10 cellular contexts compared by ENCODE assay signal in the genomic region with DNA sequence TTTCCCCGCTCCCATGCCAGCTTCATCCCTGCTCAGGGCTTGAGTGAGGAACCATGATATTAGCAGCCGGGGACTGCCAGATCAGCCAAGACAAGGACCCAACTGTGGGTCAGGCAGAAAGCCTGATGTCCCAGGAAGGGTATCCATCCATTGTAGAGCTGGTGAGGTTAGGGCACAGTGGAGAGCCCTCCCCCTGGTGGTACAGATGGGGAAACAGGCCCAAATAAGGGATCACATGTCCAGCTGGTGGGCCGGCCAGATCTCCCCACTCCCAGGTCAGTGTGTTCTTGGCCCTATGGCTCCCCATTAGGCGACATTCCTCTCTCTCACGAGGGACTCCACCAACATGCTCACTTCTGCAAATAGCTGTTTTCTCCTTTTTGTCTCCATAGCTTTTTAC. TPM values are rescaled to one million over a fixed set of nuclear protein-coding genes. Genes with fewer than 3 reads are reported as not detected.
DNase-seq lines count a peak whose midpoint lies in the region; ATAC-seq and TF ChIP-seq lines count a peak whose summit lies in the region.
"Had no signal": no experiment of that assay in that cellular context is flagged by ENCODE, and none has a peak within 500 bp of the region (broad histone marks: within the 10 kb centered on the region; RNA-seq: fewer than 3 reads in every experiment).

No MANE protein-coding gene starts in this region.

- H3K4me2 ChIP-seq in OCI-LY7 (ENCODE audit: low read length), result no peak overlapping the region

- no peaks in the 10 kb centered on the region for H3K4me1 Mint-ChIP-seq in activated T-cell treated with anti-CD3 and anti-CD28 coated beads, Interleukin-2, amount 50 U/mL, for 24 hours (ENCODE audit: low read depth)
- H3K4me1 Mint-ChIP-seq: CD4-positive, CD25-positive, alpha-beta regulatory T cell; memory B cell had no signal

- H4K20me1 ChIP-seq in OCI-LY7 (ENCODE audit: insufficient read depth, low read length), result no peaks in the 10 kb centered on the region

- H3K9me3 Mint-ChIP-seq in activated T-cell treated with anti-CD3 and anti-CD28 coated beads, Interleukin-2, amount 50 U/mL, for 24 hours, result no peaks in the 10 kb centered on the region
- H3K9me3 Mint-ChIP-seq: CD4-positive, CD25-positive, alpha-beta regulatory T cell; memory B cell had no signal

- H3K36me3 Mint-ChIP-seq in activated T-cell treated with anti-CD3 and anti-CD28 coated beads, Interleukin-2, amount 50 U/mL, for 24 hours (ENCODE audit: low read depth), result no peaks in the 10 kb centered on the region
- H3K36me3 Mint-ChIP-seq: CD4-positive, CD25-positive, alpha-beta regulatory T cell; memory B cell had no signal

- BruUV-seq in OCI-LY7 (replicated peaks; lab: Mats Ljungman, UMichigan), result no TSS peak

- no peak for TF ChIP-seq EP300 in upper lobe of left lung (IDR thresholded peaks at IDR 0.05)

- H3K27ac ChIP-seq in cardiac muscle cell (no peak overlapping the region), OCI-LY7 (ENCODE audit: low read depth, low read length, poor library complexity, severe bottlenecking) (no peak overlapping the region), uterus (no peak overlapping the region), upper lobe of left lung (no peak overlapping the region)

- intact Hi-C loops in Right ventricle myocardium inferior (cut with DNase I) (no loop called here), OCI-LY7 (cut with micrococcal nuclease; ENCODE audit: unreplicated experiment) (no loop called here), uterus (cut with DNase I; ENCODE audit: low total_unique reads) (no loop called here)

- no peaks in the 10 kb centered on the region for H3K36me3 ChIP-seq in cardiac muscle cell
- H3K36me3 ChIP-seq in OCI-LY7 (ENCODE audit: insufficient read depth, low read length), result no peaks in the 10 kb centered on the region
- no peaks in the 10 kb centered on the region for H3K36me3 ChIP-seq in uterus
- no peaks in the 10 kb centered on the region for H3K36me3 ChIP-seq in upper lobe of left lung

- TF ChIP-seq CTCF in cardiac muscle cell (IDR thresholded peaks at IDR 0.05; ENCODE audit: low read depth, low read length) (peak; percentile 65), OCI-LY7 (conservative IDR thresholded peaks at IDR 0.05; ENCODE audit: low read length) (peak; percentile 69), fibroblast of mammary gland (conservative IDR thresholded peaks at IDR 0.05; ENCODE audit: control insufficient read depth, insufficient read depth, low read depth, low read length) (peak; percentile 68), uterus (IDR thresholded peaks at IDR 0.05) (peak; percentile 32 to 50 (median 34)), upper lobe of left lung (IDR thresholded peaks at IDR 0.05) (peak in 3 of 6 experiments; percentile 5 to 30 (median 23))

- H3K4me3 ChIP-seq in cardiac muscle cell (no peak overlapping the region), OCI-LY7 (ENCODE audit: low read depth, low read length, poor library complexity, severe bottlenecking) (no peak overlapping the region), fibroblast of mammary gland (ENCODE audit: control insufficient read depth, low read depth, low read length) (no peak overlapping the region), uterus (no peak overlapping the region), upper lobe of left lung (no peak overlapping the region)

- H3K4me1 ChIP-seq in cardiac muscle cell (ENCODE audit: low read depth) (no peaks in the 10 kb centered on the region), OCI-LY7 (ENCODE audit: insufficient read depth, low read length, poor library complexity, severe bottlenecking) (no peaks in the 10 kb centered on the region), uterus (peaks cover 0 to 4% of the 10 kb centered on the region in 2 donors), upper lobe of left lung (peaks cover 0 to 4% (median 2%) of the 10 kb centered on the region in 4 donors)

- H3K4me3 Mint-ChIP-seq in activated T-cell treated with anti-CD3 and anti-CD28 coated beads, Interleukin-2, amount 50 U/mL, for 24 hours, result no peak overlapping the region
- H3K4me3 Mint-ChIP-seq: CD4-positive, CD25-positive, alpha-beta regulatory T cell; memory B cell had no signal

- peak; percentile 44 to 60 for DNase-seq in cardiac muscle cell (ENCODE audit: low read depth in 1 of 2, low spot score in 1 of 2)
- DNase-seq in Right ventricle myocardium inferior (ENCODE audit: missing footprints), result no peak
- peak; percentile 24 for DNase-seq in OCI-LY7 (ENCODE audit: low spot score)
- DNase-seq in fibroblast of mammary gland (ENCODE audit: low read depth), result peak; percentile 46
- DNase-seq in uterus, result no peak
- no peak for DNase-seq in activated T-cell treated with anti-CD3 and anti-CD28 coated beads, Interleukin-2, amount 50 U/mL, for 24 hours
- DNase-seq in upper lobe of left lung, result no peak
- DNase-seq: CD4-positive, CD25-positive, alpha-beta regulatory T cell had no signal

- H3K27me3 ChIP-seq in cardiac muscle cell, result peaks cover 5% of the 10 kb centered on the region
- H3K27me3 ChIP-seq in uterus, result no peaks in the 10 kb centered on the region
- H3K27me3 ChIP-seq in upper lobe of left lung, result no peaks in the 10 kb centered on the region

- no peaks in the 10 kb centered on the region for H3K9me2 ChIP-seq in OCI-LY7 (ENCODE audit: insufficient read depth, low read length)

- H3K79me2 ChIP-seq in OCI-LY7 (ENCODE audit: insufficient read depth, low read depth, low read length), result no peaks in the 10 kb centered on the region

- peaks cover 14% of the 10 kb centered on the region for H3K27me3 Mint-ChIP-seq in activated T-cell treated with anti-CD3 and anti-CD28 coated beads, Interleukin-2, amount 50 U/mL, for 24 hours

- TF ChIP-seq POLR2A in uterus (IDR thresholded peaks at IDR 0.05) (no peak), upper lobe of left lung (IDR thresholded peaks at IDR 0.05) (no peak)

- ATAC-seq in Right ventricle myocardium inferior, result no peak
- no peak for ATAC-seq in HG02870 (IDR thresholded peaks at IDR 0.05; ENCODE audit: unreplicated experiment)
- no peak for ATAC-seq in upper lobe of left lung (ENCODE audit: low FRiP score in 2 of 2)

- CTCF ChIA-PET in OCI-LY7 (lab: Charles Lee; ENCODE audit: unreplicated experiment), result interaction anchor here (0.6 kb wide), 1 partner anchor 175 kb away, joined by 3 read pairs; no protein-coding TSS in a partner anchor

- H3K9me3 ChIP-seq in cardiac muscle cell (ENCODE audit: low read depth) (no peaks in the 10 kb centered on the region), OCI-LY7 (ENCODE audit: low read length) (no peaks in the 10 kb centered on the region), uterus (no peaks in the 10 kb centered on the region), upper lobe of left lung (no peaks in the 10 kb centered on the region)

- no peak overlapping the region for H2AFZ ChIP-seq in OCI-LY7 (ENCODE audit: low read length)

- POLR2A ChIA-PET in OCI-LY7 (lab: Charles Lee), result no interaction called here

- 77% methylated on average over 4 to 5 of the region's 5 CpGs for WGBS in upper lobe of left lung, 2 donors

- no peak overlapping the region for H3K27ac Mint-ChIP-seq in activated T-cell treated with anti-CD3 and anti-CD28 coated beads, Interleukin-2, amount 50 U/mL, for 24 hours
- H3K27ac Mint-ChIP-seq: CD4-positive, CD25-positive, alpha-beta regulatory T cell; memory B cell had no signal

RNA-seq across cellular contexts. Expression of a gene that starts 9.0 kb away (rescaled TPM):
- not detected in 2 replicates for total RNA-seq in cardiac muscle cell
- polyA plus RNA-seq in cardiac muscle cell, result 0.62 TPM in 1 of 2 replicates, not detected in the other
- not detected for total RNA-seq in Right ventricle myocardium inferior
- total RNA-seq in OCI-LY7 (2014; rRNA removed; shearing (Covaris generic)), result not detected in 2 replicates
- total RNA-seq in OCI-LY7 (2022), result not detected in 2 replicates
- under 1 TPM; 0.29 to 0.77 (median 0.38) TPM for total RNA-seq in uterus
- under 1 TPM in 2 of 6 donors, not detected in 4; 0.17 to 0.30 TPM for total RNA-seq in upper lobe of left lung
- total RNA-seq: CD4-positive, CD25-positive, alpha-beta regulatory T cell had no signal
- polyA plus RNA-seq: CD4-positive, CD25-positive, alpha-beta regulatory T cell had no signal

RNA-seq across cellular contexts. Expression of a gene that starts 14.3 kb away (rescaled TPM):
- total RNA-seq in cardiac muscle cell (not detected in 2 replicates), Right ventricle myocardium inferior (not detected), OCI-LY7 (2022) (not detected in 2 replicates), uterus (not detected), upper lobe of left lung (under 1 TPM in 1 of 6 donors, not detected in 5; 0.44 TPM)
- not detected in 2 replicates for polyA plus RNA-seq in cardiac muscle cell
- not detected in 2 replicates for total RNA-seq in OCI-LY7 (2014; rRNA removed; shearing (Covaris generic))
- total RNA-seq: CD4-positive, CD25-positive, alpha-beta regulatory T cell had no signal
- polyA plus RNA-seq: CD4-positive, CD25-positive, alpha-beta regulatory T cell had no signal

RNA-seq across cellular contexts. Expression of a gene that starts 19.9 kb away (rescaled TPM):
- 4.2 and 5.4 TPM in 2 replicates for total RNA-seq in cardiac muscle cell
- polyA plus RNA-seq in cardiac muscle cell, result 5.3 and 6.1 TPM in 2 replicates
- 57.2 TPM for total RNA-seq in Right ventricle myocardium inferior
- total RNA-seq in OCI-LY7 (2014; rRNA removed; shearing (Covaris generic)), result 0.80 and 3.0 TPM in 2 replicates
- total RNA-seq in OCI-LY7 (2022), result 0.23 TPM in 1 of 2 replicates, not detected in the other
- 100 to 1,000 TPM in 3 of 4 donors, 10 to 100 TPM in 1; 60.2 to 378 (median 235) TPM for total RNA-seq in uterus
- 100 to 1,000 TPM in 2 of 6 donors, 10 to 100 TPM in 4; 26.6 to 155 (median 81.5) TPM for total RNA-seq in upper lobe of left lung
- total RNA-seq: CD4-positive, CD25-positive, alpha-beta regulatory T cell had no signal

Comparison
In these comparisons a context has a peak if more than half of its experiments do, and no peak if none do; other contexts are left out.
1. DNase-seq: peak in cardiac muscle cell (2 of 2), OCI-LY7 (single experiment) and fibroblast of mammary gland (single experiment); none in Right ventricle myocardium inferior (single experiment), uterus (0 of 2), activated T-cell treated with anti-CD3 and anti-CD28 coated beads, Interleukin-2, amount 50 U/mL, for 24 hours (single experiment) and upper lobe of left lung (0 of 2).